18 cellular contexts compared by ENCODE assay signal in genomic region chr5:142283304-142283703, GRCh38.
"Had no signal": no experiment of that assay in that cellular context is flagged by ENCODE, and none has a peak within 500 bp of the region (broad histone marks: within the 10 kb centered on the region; RNA-seq: fewer than 3 reads in every experiment).

No MANE protein-coding gene starts in this region.

- ATAC-seq: right cardiac atrium, T-helper 17 cell, upper lobe of right lung had no signal

- H3K27ac Mint-ChIP-seq: activated CD4-positive, alpha-beta memory T cell treated with anti-CD3 and anti-CD28 coated beads, Interleukin-2, amount 10 ng/mL, durations not matched to agents 7 days and 5 days; activated T-cell treated with anti-CD3 and anti-CD28 coated beads, Interleukin-2, amount 50 U/mL, for 24 hours; stimulated activated naive CD8-positive, alpha-beta T cell treated with anti-CD3 and anti-CD28 coated beads, Interleukin-15, Interleukin-2, amounts not matched to agents 100 ng/mL and 50 ng/mL, for 24 hours; T-helper 17 cell had no signal

- H3K27me3 Mint-ChIP-seq: activated CD4-positive, alpha-beta memory T cell treated with anti-CD3 and anti-CD28 coated beads, Interleukin-2, amount 10 ng/mL, durations not matched to agents 7 days and 5 days; activated T-cell treated with anti-CD3 and anti-CD28 coated beads, Interleukin-2, amount 50 U/mL, for 24 hours; stimulated activated naive CD8-positive, alpha-beta T cell treated with anti-CD3 and anti-CD28 coated beads, Interleukin-15, Interleukin-2, amounts not matched to agents 100 ng/mL and 50 ng/mL, for 24 hours; T-helper 17 cell had no signal

- H3K4me3 ChIP-seq: esophagus squamous epithelium, testis, upper lobe of right lung had no signal

- H3K27me3 ChIP-seq: testis, upper lobe of right lung had no signal

- H3K9me3 ChIP-seq: esophagus squamous epithelium, testis, upper lobe of right lung had no signal

- DNase-seq: activated CD4-positive, alpha-beta memory T cell treated with anti-CD3 and anti-CD28 coated beads, Interleukin-2, amount 10 ng/mL, durations not matched to agents 7 days and 5 days; activated CD4-positive, alpha-beta T cell treated with anti-CD3 and anti-CD28 coated beads for 4 hours; activated naive CD4-positive, alpha-beta T cell treated with anti-CD3 and anti-CD28 coated beads, Interleukin-2, amount 50 U/mL, for 16 hours; activated T-cell treated with anti-CD3 and anti-CD28 coated beads, Interleukin-2, amount 50 U/mL, for 24 hours; caudate nucleus; esophagus squamous epithelium; hippocampal formation; kidney glomerular epithelial cell; occipital lobe; right cardiac atrium; T-helper 17 cell; testis; upper lobe of right lung; WERI-Rb-1 had no signal

- H3K4me1 ChIP-seq: testis had no signal

- H3K36me3 ChIP-seq: esophagus squamous epithelium, upper lobe of right lung, WERI-Rb-1 had no signal

- H3K9me3 Mint-ChIP-seq: activated CD4-positive, alpha-beta memory T cell treated with anti-CD3 and anti-CD28 coated beads, Interleukin-2, amount 10 ng/mL, durations not matched to agents 7 days and 5 days; activated T-cell treated with anti-CD3 and anti-CD28 coated beads, Interleukin-2, amount 50 U/mL, for 24 hours; nephron; stimulated activated naive CD8-positive, alpha-beta T cell treated with anti-CD3 and anti-CD28 coated beads, Interleukin-15, Interleukin-2, amounts not matched to agents 100 ng/mL and 50 ng/mL, for 24 hours had no signal

- H3K27ac ChIP-seq: testis, upper lobe of right lung, WERI-Rb-1 had no signal

- H3K4me3 Mint-ChIP-seq: activated CD4-positive, alpha-beta memory T cell treated with anti-CD3 and anti-CD28 coated beads, Interleukin-2, amount 10 ng/mL, durations not matched to agents 7 days and 5 days; activated T-cell treated with anti-CD3 and anti-CD28 coated beads, Interleukin-2, amount 50 U/mL, for 24 hours; nephron; stimulated activated naive CD8-positive, alpha-beta T cell treated with anti-CD3 and anti-CD28 coated beads, Interleukin-15, Interleukin-2, amounts not matched to agents 100 ng/mL and 50 ng/mL, for 24 hours; T-helper 17 cell had no signal

- FAIRE-seq: colon, endometrium had no signal
